In the genomic region with DNA sequence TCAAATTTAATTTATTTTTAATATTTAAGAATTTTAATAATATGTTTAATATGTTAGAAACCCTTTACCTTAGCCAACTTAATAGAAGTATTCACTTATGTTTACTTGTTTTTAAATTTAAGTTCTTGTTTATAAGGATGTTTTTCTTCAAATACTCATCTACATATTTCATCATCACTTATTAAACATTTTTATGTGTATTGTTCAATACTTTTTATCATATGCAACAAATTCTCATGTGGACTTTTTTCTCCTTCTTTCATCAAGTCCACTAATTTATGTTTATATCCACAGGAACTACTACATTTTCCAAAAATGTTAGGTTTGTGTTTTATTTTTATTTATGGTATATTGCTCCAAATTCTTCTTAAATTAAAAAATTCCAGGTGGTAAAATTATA, we compare ENCODE assay signal across 30 cellular contexts.
"Had no signal": no experiment of that assay in that cellular context is flagged by ENCODE, and none has a peak within 500 bp of the region (broad histone marks: within the 10 kb centered on the region; RNA-seq: fewer than 3 reads in every experiment).

No MANE protein-coding gene starts in this region.

- H3K4me3 ChIP-seq: psoas muscle, right lobe of liver, sigmoid colon, smooth muscle cell, spleen, suprapubic skin, testis, tibial artery, upper lobe of right lung, uterus had no signal

- H3K36me3 ChIP-seq: neutrophil, right lobe of liver, sigmoid colon, spleen, suprapubic skin, tibial artery, upper lobe of right lung, uterus had no signal

- H3K4me1 ChIP-seq: parathyroid adenoma, psoas muscle, right lobe of liver, sigmoid colon, spleen, suprapubic skin, testis, tibial artery, upper lobe of right lung, uterus had no signal

- DNase-seq: naive B cell; naive thymus-derived CD8-positive, alpha-beta T cell; nephron progenitor cell; nucleus accumbens; posterior cingulate gyrus; psoas muscle; right cardiac atrium; right lobe of liver; sigmoid colon; spleen; stimulated activated CD4-positive, alpha-beta T cell treated with anti-CD3 and anti-CD28 coated beads, Interleukin-12 subunit alpha, Interleukin-12 subunit beta, amount 100 ng/mL, for 4 hours; stimulated activated CD4-positive, alpha-beta T cell treated with anti-CD3 and anti-CD28 coated beads, Interleukin-1b, Interleukin-23, amount 100 ng/mL, for 48 hours; stimulated activated CD4-positive, alpha-beta T cell treated with anti-CD3 and anti-CD28 coated beads, Interleukin-4, amount 100 ng/mL, for 1 hour; stimulated activated CD4-positive, alpha-beta T cell treated with anti-CD3 and anti-CD28 coated beads, Interleukin-4, amount 100 ng/mL, for 4 hours; stimulated activated CD8-positive, alpha-beta memory T cell treated with anti-CD3 and anti-CD28 coated beads, Interleukin-4, amount 100 ng/mL, for 48 hours; stimulated activated naive CD4-positive, alpha-beta T cell; stimulated activated naive CD8-positive, alpha-beta T cell treated with anti-CD3 and anti-CD28 coated beads, Interleukin-15, amount 100 ng/mL, for 72 hours; stimulated activated naive CD8-positive, alpha-beta T cell treated with anti-CD3 and anti-CD28 coated beads, Interleukin-15, Interleukin-2, amounts not matched to agents 100 U/mL and 50 U/mL, for 24 hours; substantia nigra; testis; tibial artery; trophoblast cell; upper lobe of right lung; uterus had no signal

- H3K4me2 ChIP-seq: smooth muscle cell had no signal

- H3K9ac ChIP-seq: parathyroid adenoma had no signal

- H3K27ac ChIP-seq: neutrophil, parathyroid adenoma, psoas muscle, right lobe of liver, sigmoid colon, spleen, suprapubic skin, testis, tibial artery, upper lobe of right lung, uterus had no signal

- H3K9me3 ChIP-seq: neutrophil, psoas muscle, right lobe of liver, sigmoid colon, suprapubic skin, testis, tibial artery, upper lobe of right lung, uterus had no signal

- ATAC-seq: naive thymus-derived CD8-positive, alpha-beta T cell; natural killer cell treated with Interleukin-12 subunit alpha and Interleukin-12 subunit beta and Interleukin-15 and Interleukin-18, amount 100 ng/mL, for 72 hours; psoas muscle; right cardiac atrium; right lobe of liver; stimulated activated memory B cell treated with anti-CD40 and anti-IgM and Interleukin-4, amounts not matched to agents 10 μg/mL and 1 μg/mL and 100 μg/mL, for 72 hours; stimulated activated naive CD8-positive, alpha-beta T cell treated with anti-CD3 and anti-CD28 coated beads, Interleukin-15, amount 100 ng/mL, for 72 hours; stimulated activated naive CD8-positive, alpha-beta T cell treated with anti-CD3 and anti-CD28 coated beads, Interleukin-15, Interleukin-2, amounts not matched to agents 100 U/mL and 50 U/mL, for 24 hours; upper lobe of right lung had no signal

- H3K27me3 ChIP-seq: neutrophil, right lobe of liver, sigmoid colon, spleen, suprapubic skin, testis, tibial artery, upper lobe of right lung, uterus had no signal

- H2AFZ ChIP-seq: parathyroid adenoma had no signal

- H3K79me2 ChIP-seq: parathyroid adenoma had no signal
